In genomic region chr18:38752430-38752829, GRCh38 we compare ENCODE assay signal across 1 cellular context.
TF ChIP-seq lines count a peak whose summit lies in the region.

No MANE protein-coding gene starts in this region.

TF ChIP-seq in GM12878, 131 proteins besides CTCF, POLR2A, EP300 and RAD21 (continued from another document):
- TF ChIP-seq ZNF592 (IDR thresholded peaks at IDR 0.05) (no peak), IRF4 (IDR thresholded peaks at IDR 0.05; ENCODE audit: low read depth, low read length) (peak; percentile 77; the same call in 1 of the 2 replicates), ZBTB40 (IDR thresholded peaks at IDR 0.05; ENCODE audit: borderline replicate concordance) (no peak), POU2F2 (IDR thresholded peaks at IDR 0.05; ENCODE audit: borderline replicate concordance, low read depth, low read length) (no peak), MTA2 (IDR thresholded peaks at IDR 0.05; ENCODE audit: low read depth) (peak; percentile 33; the same call in 1 of the 2 replicates), ATF2 (IDR thresholded peaks at IDR 0.05; ENCODE audit: low read length) (peak; percentile 56), IKZF2 (IDR thresholded peaks at IDR 0.05) (peak in 1 of 2 experiments; percentile 25; a peak in 2 of 4 replicates), FOXM1 (IDR thresholded peaks at IDR 0.05; ENCODE audit: low read depth, low read length) (0 out of 2 replicates have a peak, but pooled peaks have one; percentile 28), RUNX3 (IDR thresholded peaks at IDR 0.05; ENCODE audit: low read length) (peak; percentile 47; the same call in 1 of the 2 replicates), NFXL1 (IDR thresholded peaks at IDR 0.05; ENCODE audit: borderline replicate concordance) (no peak), PKNOX1 (IDR thresholded peaks at IDR 0.05) (peak; percentile 77), JUNB (IDR thresholded peaks at IDR 0.05) (peak; percentile 82), MXI1 (IDR thresholded peaks at IDR 0.05; ENCODE audit: low read depth, low read length) (no peak)
TF ChIP-seq in GM12878: peak in this region for 10.
